In genomic region chr3:100333970-100334339, GRCh38 we compare ENCODE assay signal across 8 cellular contexts. TPM values are rescaled to one million over a fixed set of nuclear protein-coding genes. Genes with fewer than 3 reads are reported as not detected.
A peak's percentile ranks its signal among the peaks of the same experiment; 100 is the strongest.
DNase-seq lines count a peak whose midpoint lies in the region; ATAC-seq, FAIRE-seq and TF ChIP-seq lines count a peak whose summit lies in the region.

No MANE protein-coding gene starts in this region.

- H3K27me3 ChIP-seq in HUES64 (ENCODE audit: insufficient read depth, low read length) (peaks cover 5% of the 10 kb centered on the region; the same call in 1 of the 2 replicates), keratinocyte (ENCODE audit: control insufficient read depth, extremely low read depth, insufficient read depth, low read length) (no peaks in the 10 kb centered on the region), stomach smooth muscle (ENCODE audit: control insufficient read depth in 1 of 2, insufficient read depth in 2 of 2, low read length in 2 of 2) (no peaks in the 10 kb centered on the region)

- no peaks in the 10 kb centered on the region for H3K9me1 ChIP-seq in keratinocyte (ENCODE audit: control insufficient read depth, extremely low read depth, insufficient read depth, low read length)

- H3K4me3 ChIP-seq in HUES64 (ENCODE audit: low read length) (peak overlapping the region; percentile 58), keratinocyte (ENCODE audit: control insufficient read depth in 2 of 3, extremely low read depth in 1 of 3, insufficient read depth in 2 of 3, low read depth in 1 of 3, low read length in 3 of 3) (peak overlapping the region; percentile 70 to 93 (median 89)), stomach smooth muscle (ENCODE audit: low read length in 2 of 2) (peak overlapping the region; percentile 86 to 92)

- no peak for DNase-seq in activated naive CD8-positive, alpha-beta T cell treated with anti-CD3 and anti-CD28 coated beads, Interleukin-2, amount 50 U/mL, for 24 hours
- DNase-seq in keratinocyte (ENCODE audit: low read depth, low spot score) (no peak), NCI-H1930 (lab: John Stamatoyannopoulos, UW) (no peak), NCI-H1105 (lab: John Stamatoyannopoulos, UW) (no peak)

- H3K9me3 Mint-ChIP-seq in activated naive CD8-positive, alpha-beta T cell treated with anti-CD3 and anti-CD28 coated beads, Interleukin-2, amount 50 U/mL, for 24 hours, result no peaks in the 10 kb centered on the region

- H3K36me3 ChIP-seq in HUES64 (ENCODE audit: insufficient read depth, low read length), result no peaks in the 10 kb centered on the region; the same call in 1 of the 2 replicates
- peaks cover 0 to 7% of the 10 kb centered on the region in 2 experiments for H3K36me3 ChIP-seq in keratinocyte (ENCODE audit: control insufficient read depth in 2 of 2, extremely low read depth in 1 of 2, insufficient read depth in 2 of 2, low read length in 2 of 2)
- H3K36me3 ChIP-seq in stomach smooth muscle (ENCODE audit: control insufficient read depth in 2 of 2, insufficient read depth in 2 of 2, low read length in 2 of 2), result peaks cover under 1 to 1% of the 10 kb centered on the region in 2 donors

- peaks cover 23% of the 10 kb centered on the region for H3K4me1 Mint-ChIP-seq in activated naive CD8-positive, alpha-beta T cell treated with anti-CD3 and anti-CD28 coated beads, Interleukin-2, amount 50 U/mL, for 24 hours

- peak overlapping the region; percentile 72 for H3K27ac Mint-ChIP-seq in activated naive CD8-positive, alpha-beta T cell treated with anti-CD3 and anti-CD28 coated beads, Interleukin-2, amount 50 U/mL, for 24 hours

- H3K9me3 ChIP-seq in HUES64 (ENCODE audit: insufficient read depth, low read depth, low read length), result no peaks in the 10 kb centered on the region
- H3K9me3 ChIP-seq in keratinocyte (ENCODE audit: control insufficient read depth, low read depth, low read length), result no peaks in the 10 kb centered on the region
- H3K9me3 ChIP-seq in stomach smooth muscle (ENCODE audit: control insufficient read depth in 2 of 2, low read length in 2 of 2), result no peaks in the 10 kb centered on the region

- no peaks in the 10 kb centered on the region for H3K27me3 Mint-ChIP-seq in activated naive CD8-positive, alpha-beta T cell treated with anti-CD3 and anti-CD28 coated beads, Interleukin-2, amount 50 U/mL, for 24 hours

- H3K4me2 ChIP-seq in keratinocyte (ENCODE audit: control insufficient read depth, extremely low read depth, insufficient read depth, low read depth, low read length), result peak overlapping the region; percentile 98

- FAIRE-seq in keratinocyte (lab: Jason Lieb, UNC), result peak; percentile 20

- peaks cover 23% of the 10 kb centered on the region for H3K79me2 ChIP-seq in keratinocyte (ENCODE audit: control insufficient read depth, insufficient read depth, low read length)

- H3K4me1 ChIP-seq in HUES64 (ENCODE audit: insufficient read depth, low read length), result peaks cover 9% of the 10 kb centered on the region
- H3K4me1 ChIP-seq in keratinocyte (ENCODE audit: control insufficient read depth, extremely low read depth, insufficient read depth, low read length), result peaks cover 13% of the 10 kb centered on the region
- H3K4me1 ChIP-seq in stomach smooth muscle (ENCODE audit: control insufficient read depth, insufficient read depth, low read length), result peaks cover 21% of the 10 kb centered on the region

- no peaks in the 10 kb centered on the region for H4K20me1 ChIP-seq in keratinocyte (ENCODE audit: control insufficient read depth, extremely low read depth, insufficient read depth, low read length)

- peak overlapping the region; percentile 98 for H3K4me3 Mint-ChIP-seq in activated naive CD8-positive, alpha-beta T cell treated with anti-CD3 and anti-CD28 coated beads, Interleukin-2, amount 50 U/mL, for 24 hours

- H3K27ac ChIP-seq in HUES64 (ENCODE audit: low read depth, low read length) (no peak overlapping the region), keratinocyte (ENCODE audit: control insufficient read depth, insufficient read depth, low read length) (peak overlapping the region; percentile 77), stomach smooth muscle (ENCODE audit: low read length) (peak overlapping the region; percentile 55)

- TF ChIP-seq CTCF in keratinocyte (optimal IDR thresholded peaks at IDR 0.05 in 1 of 3, IDR thresholded peaks at IDR 0.05 in 1 of 3, conservative IDR thresholded peaks at IDR 0.05 in 1 of 3; ENCODE audit: extremely low read depth in 1 of 3, insufficient read depth in 2 of 3, low read length in 3 of 3), result no peak

- H2AFZ ChIP-seq in keratinocyte (ENCODE audit: control insufficient read depth, low read length), result peak overlapping the region; percentile 100

- dilution Hi-C loops in keratinocyte (cut with MboI; ENCODE audit: extremely low pct_ligation_motif_present, low sequenced_read_pairs), result no loop called here

- peaks cover 9% of the 10 kb centered on the region for H3K36me3 Mint-ChIP-seq in activated naive CD8-positive, alpha-beta T cell treated with anti-CD3 and anti-CD28 coated beads, Interleukin-2, amount 50 U/mL, for 24 hours (ENCODE audit: low read depth)

- WGBS in HUES64, result 63% methylated on average over 9 of the region's 9 CpGs

- peak overlapping the region; percentile 62 for H3K9ac ChIP-seq in HUES64 (ENCODE audit: low read depth, low read length)
- H3K9ac ChIP-seq in keratinocyte (ENCODE audit: control insufficient read depth, extremely low read depth, insufficient read depth, low read length), result peak overlapping the region; percentile 91
- H3K9ac ChIP-seq in stomach smooth muscle (ENCODE audit: low read length in 2 of 2), result peak overlapping the region; percentile 82 to 87

- no peak for ATAC-seq in activated naive CD8-positive, alpha-beta T cell treated with anti-CD3 and anti-CD28 coated beads, Interleukin-2, amount 50 U/mL, for 24 hours
- no peak for ATAC-seq in GM18861 (IDR thresholded peaks at IDR 0.05; ENCODE audit: unreplicated experiment)
- ATAC-seq in GM21576 (IDR thresholded peaks at IDR 0.05; ENCODE audit: unreplicated experiment), result no peak

RNA-seq across cellular contexts. Expression of gene NIT2, which starts 0.6 kb away (rescaled TPM):
- polyA plus RNA-seq in HUES64 (2013, experiment 1 of 2), result 22.9 TPM
- polyA plus RNA-seq in HUES64 (2013, experiment 2 of 2), result 23.3 TPM
- 79.1 to 118 TPM (median 98.6 TPM) in 3 replicates for polyA plus RNA-seq in keratinocyte
- polyA plus RNA-seq in keratinocyte (2011; ENCODE audit: low read depth), result 17.4 TPM
- polyA plus RNA-seq in keratinocyte (2011; cell fraction: cytosol; rRNA removed), result 61.2 and 102 TPM in 2 replicates
- polyA plus RNA-seq in keratinocyte (2011; cell fraction: nucleus; rRNA removed), result 122 and 157 TPM in 2 replicates
- 69.1 and 69.8 TPM in 2 replicates for polyA plus RNA-seq in keratinocyte (2012; ENCODE audit: low replicate concordance)
- polyA minus RNA-seq in keratinocyte, result 8.0 to 45.3 TPM (median 32.4 TPM) in 3 replicates
- polyA minus RNA-seq in keratinocyte (2011; cell fraction: cytosol; rRNA and poly(A)+ RNA removed), result 30.1 TPM
- polyA minus RNA-seq in keratinocyte (2011; cell fraction: nucleus; rRNA and poly(A)+ RNA removed), result 12.6 and 28.9 TPM in 2 replicates
